Comparison of ENCODE assay signal across 8 cellular contexts in the genomic region with DNA sequence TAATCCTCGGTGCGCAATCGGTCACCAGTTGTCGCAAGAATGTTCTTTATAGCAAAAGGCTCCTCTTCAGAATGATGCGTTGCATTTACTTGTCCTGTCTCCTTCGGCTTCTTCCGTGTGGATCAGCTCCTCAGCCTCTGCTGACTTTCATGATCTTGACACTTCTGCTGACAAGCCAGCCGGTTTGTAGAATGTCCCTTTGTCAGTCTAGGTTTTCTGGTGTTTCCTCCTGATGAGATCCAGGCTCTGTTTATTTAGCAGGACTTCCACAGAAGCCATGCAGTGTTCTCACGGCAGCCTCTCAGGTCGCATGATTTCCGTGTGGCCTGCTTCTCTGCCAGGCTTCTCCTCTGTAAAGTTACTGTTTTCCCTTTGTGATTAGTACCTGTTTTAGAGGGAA.
DNase-seq lines count a peak whose midpoint lies in the region; ATAC-seq and TF ChIP-seq lines count a peak whose summit lies in the region.

No MANE protein-coding gene starts in this region.

- no peaks in the 10 kb centered on the region for H3K9me2 ChIP-seq in SU-DHL-6 (replicated peaks; ENCODE audit: insufficient read depth, low read length)

- 43% methylated on average over 11 of the region's 11 CpGs for WGBS in smooth muscle cell (ENCODE audit: low lambda C conversion rate)

- H3K9ac ChIP-seq in SU-DHL-6 (ENCODE audit: low read length) (no peak overlapping the region), smooth muscle cell (ENCODE audit: low read depth) (no peak overlapping the region)

- no peak overlapping the region for H2AFZ ChIP-seq in SU-DHL-6 (ENCODE audit: low read depth, low read length, severe bottlenecking)
- H2AFZ ChIP-seq in smooth muscle cell (ENCODE audit: low read depth): peak overlapping the region; percentile 76

- H3K9me3 ChIP-seq in SU-DHL-6 (ENCODE audit: insufficient read depth, low read length) (no peaks in the 10 kb centered on the region), smooth muscle cell (replicated peaks; ENCODE audit: low read depth) (no peaks in the 10 kb centered on the region)

- no peaks in the 10 kb centered on the region for H3K4me1 ChIP-seq in smooth muscle cell (ENCODE audit: low read depth)

- H4K20me1 ChIP-seq in SU-DHL-6 (ENCODE audit: low read depth, low read length) (no peaks in the 10 kb centered on the region), smooth muscle cell (ENCODE audit: low read depth) (no peaks in the 10 kb centered on the region)

- no peak for TF ChIP-seq CTCF in SU-DHL-6 (IDR thresholded peaks at IDR 0.05; ENCODE audit: insufficient read depth, low read length, poor library complexity, severe bottlenecking)
- no peak for TF ChIP-seq CTCF in fibroblast of villous mesenchyme (IDR thresholded peaks at IDR 0.05; ENCODE audit: insufficient read depth, low read depth, low read length)
- no peak for TF ChIP-seq CTCF in smooth muscle cell (IDR thresholded peaks at IDR 0.05; ENCODE audit: borderline replicate concordance, insufficient read depth, poor library complexity, severe bottlenecking)
- no peak for TF ChIP-seq CTCF in omental fat pad (IDR thresholded peaks at IDR 0.05)

- H3K27me3 ChIP-seq in SU-DHL-6 (ENCODE audit: low read length): no peaks in the 10 kb centered on the region
- H3K27me3 ChIP-seq in smooth muscle cell (ENCODE audit: low read depth): no peaks in the 10 kb centered on the region

- no peak overlapping the region for H3K27ac ChIP-seq in SU-DHL-6 (ENCODE audit: low read depth, low read length)
- peak overlapping the region; percentile 77 for H3K27ac ChIP-seq in smooth muscle cell (ENCODE audit: low read depth)

- H3K4me3 ChIP-seq in SU-DHL-6 (ENCODE audit: insufficient read depth, low read length, poor library complexity, severe bottlenecking) (no peak overlapping the region), fibroblast of villous mesenchyme (ENCODE audit: low read depth, low read length) (peak overlapping the region; percentile 72), smooth muscle cell (peak overlapping the region; percentile 62)

- H3K79me2 ChIP-seq in SU-DHL-6 (ENCODE audit: insufficient read depth, low read length) (no peaks in the 10 kb centered on the region), smooth muscle cell (ENCODE audit: low read depth) (no peaks in the 10 kb centered on the region)

- DNase-seq in NCI-H146 (lab: John Stamatoyannopoulos, UW): peak; percentile 18
- DNase-seq in NCI-H146 treated with DMSO at 0.1 percent for 48 hours (lab: John Stamatoyannopoulos, UW; ENCODE audit: unreplicated experiment): no peak
- DNase-seq in fibroblast of villous mesenchyme (ENCODE audit: low read depth): peak; percentile 30
- DNase-seq in smooth muscle cell (lab: John Stamatoyannopoulos, UW; ENCODE audit: unreplicated experiment): no peak
- DNase-seq in omental fat pad (ENCODE audit: low spot score): no peak

- H3K4me2 ChIP-seq in SU-DHL-6 (ENCODE audit: low read depth, low read length, poor library complexity, severe bottlenecking) (peak overlapping the region; percentile 62), smooth muscle cell (peak overlapping the region; percentile 86)

- H3F3A ChIP-seq in SU-DHL-6 (ENCODE audit: insufficient read depth) (no peaks in the 10 kb centered on the region), smooth muscle cell (ENCODE audit: low read depth) (peaks cover 6% of the 10 kb centered on the region)

- ATAC-seq in GM18868 (IDR thresholded peaks at IDR 0.05; ENCODE audit: unreplicated experiment) (no peak), GM21786 (IDR thresholded peaks at IDR 0.05; ENCODE audit: unreplicated experiment) (no peak), omental fat pad (ENCODE audit: low FRiP score) (no peak)

- H3K36me3 ChIP-seq in SU-DHL-6 (ENCODE audit: low read length) (no peaks in the 10 kb centered on the region), smooth muscle cell (ENCODE audit: low read depth) (no peaks in the 10 kb centered on the region)

Comparison
In these comparisons a context has a peak if more than half of its experiments do, and no peak if none do; other contexts are left out.
1. DNase-seq: peak in NCI-H146 (single experiment) and fibroblast of villous mesenchyme (single experiment); none in NCI-H146 treated with DMSO at 0.1 percent for 48 hours (single experiment), smooth muscle cell (single experiment) and omental fat pad (single experiment).